Comparison of ENCODE assay signal across 12 cellular contexts in the genomic region with DNA sequence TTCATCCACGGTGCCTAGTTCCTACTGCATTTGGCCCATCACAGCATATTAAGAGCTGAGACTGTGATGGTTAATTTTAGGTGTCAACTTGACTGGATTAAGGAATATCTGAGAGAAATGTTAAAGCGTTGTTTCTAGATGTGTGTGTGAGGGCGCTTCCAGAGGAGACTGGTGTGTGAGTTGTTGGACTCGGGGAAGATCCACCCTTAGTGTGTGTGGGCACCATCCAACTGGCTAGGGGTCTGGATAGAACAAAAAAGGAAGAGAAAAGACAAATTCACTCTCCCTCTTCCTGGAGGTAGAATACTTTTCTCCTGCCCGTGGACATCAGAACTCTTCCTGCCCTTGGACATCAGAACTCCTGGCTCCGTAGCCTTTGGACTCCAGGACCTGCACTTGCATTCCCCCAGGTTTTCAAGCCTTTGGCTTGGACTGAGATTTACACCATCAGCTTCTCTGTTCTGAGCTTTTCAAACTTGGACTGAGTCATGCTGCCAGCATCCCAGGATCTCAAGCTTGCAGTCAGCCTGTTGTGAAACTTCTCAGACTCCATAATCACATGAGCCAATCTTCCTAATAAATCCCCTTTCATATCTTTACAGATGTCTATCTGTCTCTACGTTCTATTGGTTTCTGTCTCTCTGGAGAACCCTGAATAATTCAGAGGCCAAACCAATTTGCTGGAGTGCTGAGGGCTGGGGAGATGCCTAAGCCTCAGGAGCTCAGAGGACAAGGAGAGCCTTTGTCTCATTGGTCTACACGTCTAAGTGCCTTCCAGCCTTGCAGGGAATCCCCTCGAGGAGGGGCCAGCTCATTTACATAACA.
DNase-seq lines count a peak whose midpoint lies in the region; ATAC-seq and TF ChIP-seq lines count a peak whose summit lies in the region.
"Had no signal": no experiment of that assay in that cellular context is flagged by ENCODE, and none has a peak within 500 bp of the region (broad histone marks: within the 10 kb centered on the region; RNA-seq: fewer than 3 reads in every experiment).

No MANE protein-coding gene starts in this region.

- ATAC-seq in natural killer cell, result no peak
- ATAC-seq: mucosa of descending colon had no signal

- no peak for TF ChIP-seq CTCF in cardiac fibroblast (IDR thresholded peaks at IDR 0.05; ENCODE audit: low read depth, low read length)
- TF ChIP-seq CTCF in natural killer cell (IDR thresholded peaks at IDR 0.05), result no peak
- no peak for TF ChIP-seq CTCF in mesothelial cell of epicardium (IDR thresholded peaks at IDR 0.05; ENCODE audit: unreplicated experiment)

- peak; percentile 78 for DNase-seq in HS-5 (ENCODE audit: low read depth)
- DNase-seq in cardiac fibroblast (ENCODE audit: low read depth in 2 of 2), result peak; percentile 78 to 90
- DNase-seq in iPS-NIHi11 (ENCODE audit: low spot score), result peak; percentile 42
- peak; percentile 87 for DNase-seq in stromal cell of bone marrow (ENCODE audit: low read depth)
- no peak for DNase-seq in natural killer cell
- no peak for DNase-seq in inferior parietal cortex (ENCODE audit: extremely low spot score)
- DNase-seq in mesothelial cell of epicardium (ENCODE audit: low spot score in 2 of 2, unreplicated experiment in 2 of 2), result no peak
- DNase-seq in NCI-H2107 treated with DMSO at 0.1 percent for 48 hours (lab: John Stamatoyannopoulos, UW; ENCODE audit: unreplicated experiment), result no peak
- DNase-seq: mucosa of descending colon; NCI-H1417 treated with DMSO at 0.1 percent for 48 hours; stimulated activated CD4-positive, alpha-beta T cell treated with anti-CD3 and anti-CD28 coated beads, Interleukin-4, amount 100 ng/mL, for 1 hour; transverse colon had no signal

- H3K9me3 Mint-ChIP-seq in natural killer cell, result no peaks in the 10 kb centered on the region
- H3K9me3 Mint-ChIP-seq in mesothelial cell of epicardium, result no peaks in the 10 kb centered on the region

- intact Hi-C loops in natural killer cell (cut with micrococcal nuclease), result loop anchor here (10.0 kb wide), 1 partner anchor 146 kb away; no protein-coding TSS in a partner anchor

- no peaks in the 10 kb centered on the region for H3K36me3 Mint-ChIP-seq in natural killer cell
- H3K36me3 Mint-ChIP-seq in mesothelial cell of epicardium, result peaks cover 5% of the 10 kb centered on the region

- H3K4me3 Mint-ChIP-seq in natural killer cell (no peak overlapping the region), mesothelial cell of epicardium (no peak overlapping the region)

- H3K4me1 Mint-ChIP-seq in natural killer cell (no peaks in the 10 kb centered on the region), mesothelial cell of epicardium (no peaks in the 10 kb centered on the region)

- H3K4me3 ChIP-seq in cardiac fibroblast (replicated peaks in 1 of 2; ENCODE audit: low read depth in 2 of 2, low read length in 2 of 2), result no peak overlapping the region
- H3K4me3 ChIP-seq: mucosa of descending colon, transverse colon had no signal

- H3K27ac Mint-ChIP-seq in natural killer cell (no peak overlapping the region), mesothelial cell of epicardium (no peak overlapping the region)

- H3K27me3 Mint-ChIP-seq in natural killer cell (ENCODE audit: low read depth in 2 of 2) (peaks cover 13 to 37% of the 10 kb centered on the region in 2 donors), mesothelial cell of epicardium (ENCODE audit: low read depth) (no peaks in the 10 kb centered on the region)

Comparison
In these comparisons a context has a peak if more than half of its experiments do, and no peak if none do; other contexts are left out.
1. DNase-seq: peak in HS-5 (single experiment), cardiac fibroblast (2 of 2), iPS-NIHi11 (single experiment) and stromal cell of bone marrow (single experiment); none in natural killer cell (single experiment), inferior parietal cortex (single experiment), mesothelial cell of epicardium (0 of 2) and NCI-H2107 treated with DMSO at 0.1 percent for 48 hours (single experiment).